In the genomic region with DNA sequence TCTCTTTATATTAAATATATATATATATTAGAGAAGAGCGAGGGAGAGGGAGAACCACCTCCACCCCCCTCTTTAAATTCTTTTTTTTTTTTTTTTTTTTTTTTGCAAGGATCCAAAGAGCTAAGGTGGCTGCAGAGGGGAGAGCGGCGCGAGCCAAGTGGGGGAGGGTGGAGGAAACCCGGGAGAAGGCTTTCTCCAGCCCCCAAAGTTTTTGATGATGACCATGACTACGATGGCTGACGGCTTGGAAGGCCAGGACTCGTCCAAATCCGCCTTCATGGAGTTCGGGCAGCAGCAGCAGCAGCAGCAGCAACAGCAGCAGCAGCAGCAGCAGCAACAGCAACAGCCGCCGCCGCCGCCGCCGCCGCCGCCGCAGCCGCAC, we compare ENCODE assay signal across 9 cellular contexts. TPM values are rescaled to one million over a fixed set of nuclear protein-coding genes. Genes with fewer than 3 reads are reported as not detected.
DNase-seq lines count a peak whose midpoint lies in the region; ATAC-seq, FAIRE-seq and TF ChIP-seq lines count a peak whose summit lies in the region.
"Had no signal": no experiment of that assay in that cellular context is flagged by ENCODE, and none has a peak within 500 bp of the region (broad histone marks: within the 10 kb centered on the region; RNA-seq: fewer than 3 reads in every experiment).

No MANE protein-coding gene starts in this region.

- POLR2A ChIA-PET in activated CD8-positive, alpha-beta T cell treated with anti-CD3 and anti-CD28 coated beads for 36 hours (lab: Charles Lee) = no interaction called here

- 0 to 3% methylated on average over 10 to 17 of the region's 20 CpGs for WGBS in tibial nerve, 2 donors

- peak overlapping the region; percentile 82 to 85 for H3K4me3 Mint-ChIP-seq in activated T-cell treated with anti-CD3 and anti-CD28 coated beads, Interleukin-2, amount 50 U/mL, for 72 hours
- peak overlapping the region; percentile 66 for H3K4me3 Mint-ChIP-seq in activated CD8-positive, alpha-beta T cell treated with anti-CD3 and anti-CD28 coated beads for 36 hours

- H3K4me1 ChIP-seq in keratinocyte (ENCODE audit: control insufficient read depth, extremely low read depth, insufficient read depth, low read length) = peaks cover 5% of the 10 kb centered on the region
- H3K4me1 ChIP-seq in tibial nerve = peaks cover 0 to 39% (median 10%) of the 10 kb centered on the region in 4 donors

- H3K79me2 ChIP-seq in keratinocyte (ENCODE audit: control insufficient read depth, insufficient read depth, low read length) = no peaks in the 10 kb centered on the region

- no peaks in the 10 kb centered on the region for H3K36me3 ChIP-seq in keratinocyte (ENCODE audit: control insufficient read depth in 2 of 2, extremely low read depth in 1 of 2, insufficient read depth in 2 of 2, low read length in 2 of 2)
- no peaks in the 10 kb centered on the region for H3K36me3 ChIP-seq in tibial nerve

- no peak for TF ChIP-seq CTCF in activated CD8-positive, alpha-beta T cell treated with anti-CD3 and anti-CD28 coated beads for 36 hours (IDR thresholded peaks at IDR 0.05)
- no peak for TF ChIP-seq CTCF in keratinocyte (optimal IDR thresholded peaks at IDR 0.05 in 1 of 3, IDR thresholded peaks at IDR 0.05 in 1 of 3, conservative IDR thresholded peaks at IDR 0.05 in 1 of 3; ENCODE audit: extremely low read depth in 1 of 3, insufficient read depth in 2 of 3, low read length in 3 of 3)
- no peak for TF ChIP-seq CTCF in tibial nerve (IDR thresholded peaks at IDR 0.05)

- no peak for TF ChIP-seq EP300 in tibial nerve (IDR thresholded peaks at IDR 0.05)

- no peak for DNase-seq in activated T-cell treated with anti-CD3 and anti-CD28 coated beads, Interleukin-2, amount 50 U/mL, for 72 hours
- DNase-seq in activated T-cell treated with anti-CD3 and anti-CD28 coated beads for 4 hours (no peak), keratinocyte (ENCODE audit: low read depth, low spot score) (no peak), tibial nerve (ENCODE audit: low spot score in 2 of 2) (no peak), HTR-8/SVneo (ENCODE audit: insufficient read length, low spot score) (no peak), NCI-H345 treated with DMSO at 0.1 percent for 48 hours (lab: John Stamatoyannopoulos, UW; ENCODE audit: unreplicated experiment) (no peak), NCI-H2029 treated with DMSO at 0.1 percent for 48 hours (lab: John Stamatoyannopoulos, UW) (no peak)
- DNase-seq in activated CD8-positive, alpha-beta T cell treated with anti-CD3 and anti-CD28 coated beads for 36 hours = no peak

- H3K27ac ChIP-seq in keratinocyte (ENCODE audit: control insufficient read depth, insufficient read depth, low read length) (no peak overlapping the region), tibial nerve (no peak overlapping the region)

- intact Hi-C loops in activated CD8-positive, alpha-beta T cell treated with anti-CD3 and anti-CD28 coated beads for 36 hours (cut with micrococcal nuclease) = loop anchor here (10.0 kb wide), 1 partner anchor 171 kb away; no protein-coding TSS in a partner anchor

- H3K4me3 ChIP-seq in keratinocyte (ENCODE audit: control insufficient read depth in 2 of 3, extremely low read depth in 1 of 3, insufficient read depth in 2 of 3, low read depth in 1 of 3, low read length in 3 of 3) (peak overlapping the region; percentile 40 to 64 (median 53)), tibial nerve (peak overlapping the region; percentile 7 to 50 (median 28))

- H4K20me1 ChIP-seq in keratinocyte (ENCODE audit: control insufficient read depth, extremely low read depth, insufficient read depth, low read length) = no peaks in the 10 kb centered on the region

- H2AFZ ChIP-seq in keratinocyte (ENCODE audit: control insufficient read depth, low read length) = peak overlapping the region; percentile 40

- FAIRE-seq in keratinocyte (lab: Jason Lieb, UNC) (no peak), HTR-8/SVneo (lab: Jason Lieb, UNC) (no peak)
- FAIRE-seq: endometrium had no signal

- CTCF ChIA-PET in activated CD8-positive, alpha-beta T cell treated with anti-CD3 and anti-CD28 coated beads for 36 hours (lab: Charles Lee) = interaction anchor here (0.6 to 1.6 kb wide), 2 partner anchors 21 to 238 kb away, joined by 3 to 5 read pairs; no protein-coding TSS in a partner anchor

- H3K4me1 Mint-ChIP-seq in activated T-cell treated with anti-CD3 and anti-CD28 coated beads, Interleukin-2, amount 50 U/mL, for 72 hours (ENCODE audit: low read depth) = peaks cover 18% of the 10 kb centered on the region
- peaks cover 17% of the 10 kb centered on the region for H3K4me1 Mint-ChIP-seq in activated CD8-positive, alpha-beta T cell treated with anti-CD3 and anti-CD28 coated beads for 36 hours (ENCODE audit: low read depth)

- H3K4me2 ChIP-seq in keratinocyte (ENCODE audit: control insufficient read depth, extremely low read depth, insufficient read depth, low read depth, low read length) = peak overlapping the region; percentile 78

- no peaks in the 10 kb centered on the region for H3K9me1 ChIP-seq in keratinocyte (ENCODE audit: control insufficient read depth, extremely low read depth, insufficient read depth, low read length)

- H3K9me3 ChIP-seq in keratinocyte (ENCODE audit: control insufficient read depth, low read depth, low read length) = no peaks in the 10 kb centered on the region
- no peaks in the 10 kb centered on the region for H3K9me3 ChIP-seq in tibial nerve

- dilution Hi-C loops in keratinocyte (cut with MboI; ENCODE audit: extremely low pct_ligation_motif_present, low sequenced_read_pairs) = no loop called here

- peaks cover 0 to 2% of the 10 kb centered on the region in 2 donors for H3K9me3 Mint-ChIP-seq in activated T-cell treated with anti-CD3 and anti-CD28 coated beads, Interleukin-2, amount 50 U/mL, for 72 hours
- peaks cover 4% of the 10 kb centered on the region for H3K9me3 Mint-ChIP-seq in activated CD8-positive, alpha-beta T cell treated with anti-CD3 and anti-CD28 coated beads for 36 hours

- H3K27me3 ChIP-seq in keratinocyte (ENCODE audit: control insufficient read depth, extremely low read depth, insufficient read depth, low read length) (peaks cover 63% of the 10 kb centered on the region), tibial nerve (peaks cover 14 to 95% of the 10 kb centered on the region in 2 donors)

- no peak overlapping the region for H3K9ac ChIP-seq in keratinocyte (ENCODE audit: control insufficient read depth, extremely low read depth, insufficient read depth, low read length)

- peaks cover 0 to 3% of the 10 kb centered on the region in 2 donors for H3K36me3 Mint-ChIP-seq in activated T-cell treated with anti-CD3 and anti-CD28 coated beads, Interleukin-2, amount 50 U/mL, for 72 hours (ENCODE audit: insufficient read depth in 2 of 2)
- peaks cover 5% of the 10 kb centered on the region for H3K36me3 Mint-ChIP-seq in activated CD8-positive, alpha-beta T cell treated with anti-CD3 and anti-CD28 coated beads for 36 hours (ENCODE audit: low read depth)

- ATAC-seq in activated T-cell treated with anti-CD3 and anti-CD28 coated beads, Interleukin-2, amount 50 U/mL, for 72 hours (replicated peaks in 1 of 2) = peak; percentile 8 to 13
- ATAC-seq in activated CD8-positive, alpha-beta T cell treated with anti-CD3 and anti-CD28 coated beads for 36 hours = no peak

- TF ChIP-seq POLR2A in tibial nerve (IDR thresholded peaks at IDR 0.05) = no peak

- H3K27me3 Mint-ChIP-seq in activated T-cell treated with anti-CD3 and anti-CD28 coated beads, Interleukin-2, amount 50 U/mL, for 72 hours (ENCODE audit: low read depth) = peaks cover 68% of the 10 kb centered on the region
- H3K27me3 Mint-ChIP-seq in activated CD8-positive, alpha-beta T cell treated with anti-CD3 and anti-CD28 coated beads for 36 hours = peaks cover 81% of the 10 kb centered on the region

- no peak overlapping the region for H3K27ac Mint-ChIP-seq in activated T-cell treated with anti-CD3 and anti-CD28 coated beads, Interleukin-2, amount 50 U/mL, for 72 hours
- no peak overlapping the region for H3K27ac Mint-ChIP-seq in activated CD8-positive, alpha-beta T cell treated with anti-CD3 and anti-CD28 coated beads for 36 hours

RNA-seq across cellular contexts. Expression of a gene that starts 0.4 kb away (rescaled TPM):
- total RNA-seq in activated T-cell treated with anti-CD3 and anti-CD28 coated beads, Interleukin-2, amount 50 U/mL, for 72 hours = not detected
- total RNA-seq in activated CD8-positive, alpha-beta T cell treated with anti-CD3 and anti-CD28 coated beads for 36 hours = not detected
- polyA plus RNA-seq in keratinocyte = 0.05 TPM in 1 of 3 replicates, not detected in the others
- polyA plus RNA-seq in keratinocyte (2011; ENCODE audit: low read depth) = 0.25 TPM
- 0.06 and 0.18 TPM in 2 replicates for polyA plus RNA-seq in keratinocyte (2011; cell fraction: cytosol; rRNA removed)
- 0.13 and 0.14 TPM in 2 replicates for polyA plus RNA-seq in keratinocyte (2011; cell fraction: nucleus; rRNA removed)
- polyA plus RNA-seq in keratinocyte (2012; ENCODE audit: low replicate concordance) = 0.20 TPM in 1 of 2 replicates, not detected in the other
- not detected in 3 replicates for polyA minus RNA-seq in keratinocyte
- polyA minus RNA-seq in keratinocyte (2011; cell fraction: cytosol; rRNA and poly(A)+ RNA removed) = not detected
- not detected in 2 replicates for polyA minus RNA-seq in keratinocyte (2011; cell fraction: nucleus; rRNA and poly(A)+ RNA removed)
- total RNA-seq in tibial nerve = not detected

RNA-seq across cellular contexts. Expression of a gene that starts 18.9 kb away (rescaled TPM):
- total RNA-seq in activated T-cell treated with anti-CD3 and anti-CD28 coated beads, Interleukin-2, amount 50 U/mL, for 72 hours = not detected
- not detected for total RNA-seq in activated CD8-positive, alpha-beta T cell treated with anti-CD3 and anti-CD28 coated beads for 36 hours
- polyA plus RNA-seq in keratinocyte = 0.67 to 2.3 TPM (median 0.83 TPM) in 3 replicates
- polyA plus RNA-seq in keratinocyte (2011; ENCODE audit: low read depth) = 10.6 TPM
- polyA plus RNA-seq in keratinocyte (2011; cell fraction: cytosol; rRNA removed) = 1.1 and 2.0 TPM in 2 replicates
- 5.4 and 8.5 TPM in 2 replicates for polyA plus RNA-seq in keratinocyte (2011; cell fraction: nucleus; rRNA removed)
- 1.00 and 18.5 TPM in 2 replicates for polyA plus RNA-seq in keratinocyte (2012; ENCODE audit: low replicate concordance)
- 2.2 to 2.8 TPM in 2 of 3 replicates, not detected in the other for polyA minus RNA-seq in keratinocyte
- 2.5 TPM for polyA minus RNA-seq in keratinocyte (2011; cell fraction: cytosol; rRNA and poly(A)+ RNA removed)
- polyA minus RNA-seq in keratinocyte (2011; cell fraction: nucleus; rRNA and poly(A)+ RNA removed) = 3.2 and 4.0 TPM in 2 replicates
- total RNA-seq in tibial nerve = under 1 TPM in 1 of 4 donors, not detected in 3; 0.42 TPM
